Comparison of ENCODE assay signal across 1 cellular context in genomic region chr2:169732583-169733358, GRCh38.
TF ChIP-seq lines count a peak whose summit lies in the region.

No MANE protein-coding gene starts in this region.

TF ChIP-seq in SK-N-SH, 30 proteins besides CTCF, POLR2A, EP300 and RAD21 (continued from another document):
- TF ChIP-seq ZBTB33 (IDR thresholded peaks at IDR 0.05; ENCODE audit: borderline replicate concordance, low read depth) (no peak), SMC3 (IDR thresholded peaks at IDR 0.05; ENCODE audit: low read depth, low read length) (no peak), GABPA (IDR thresholded peaks at IDR 0.05; ENCODE audit: low read depth) (no peak), MXI1 (IDR thresholded peaks at IDR 0.05; ENCODE audit: low read depth, low read length) (no peak), EZH2phosphoT487 (IDR thresholded peaks at IDR 0.05; ENCODE audit: borderline replicate concordance, low read depth) (no peak), FOXJ3 (CRISPR knock-in tag; IDR thresholded peaks at IDR 0.05) (no peak), CHD2 (IDR thresholded peaks at IDR 0.05; ENCODE audit: low read length, partially characterized antibody) (no peak)
